ENCODE assay signal across 1 cellular context in the genomic region with DNA sequence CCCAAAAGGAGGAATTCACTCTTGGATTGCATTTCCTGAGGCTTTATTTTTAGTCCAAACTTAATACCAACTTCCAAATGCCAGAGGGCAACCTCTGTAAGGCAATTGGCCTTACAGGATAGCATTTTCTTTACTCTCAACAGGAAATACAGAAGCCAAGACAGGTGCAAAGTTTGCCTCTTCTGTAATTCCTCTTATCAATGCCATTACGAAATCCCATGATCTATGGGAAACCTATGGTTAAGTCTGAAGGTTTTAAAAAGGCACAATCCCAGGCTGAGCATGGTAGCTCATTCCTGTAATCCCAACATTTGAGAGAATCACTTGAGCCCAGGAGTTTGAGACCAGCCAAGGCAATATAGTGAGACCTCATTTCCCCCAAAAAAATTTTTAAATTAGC.
TF ChIP-seq lines count a peak whose summit lies in the region.

No MANE protein-coding gene starts in this region.

TF ChIP-seq in HCT116, 20 proteins besides CTCF, POLR2A, EP300 and RAD21:
- TF ChIP-seq, protein P1, sequence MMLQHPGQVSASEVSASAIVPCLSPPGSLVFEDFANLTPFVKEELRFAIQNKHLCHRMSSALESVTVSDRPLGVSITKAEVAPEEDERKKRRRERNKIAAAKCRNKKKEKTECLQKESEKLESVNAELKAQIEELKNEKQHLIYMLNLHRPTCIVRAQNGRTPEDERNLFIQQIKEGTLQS (IDR thresholded peaks at IDR 0.05): no peak
- TF ChIP-seq SP1 (IDR thresholded peaks at IDR 0.05; ENCODE audit: low read depth): no peak
- TF ChIP-seq YY1 (IDR thresholded peaks at IDR 0.05; ENCODE audit: extremely low read depth, insufficient replicate concordance, low read depth, low read length): no peak
- TF ChIP-seq ELF1 (IDR thresholded peaks at IDR 0.05; ENCODE audit: borderline replicate concordance, low read depth): no peak
- TF ChIP-seq, protein P2, sequence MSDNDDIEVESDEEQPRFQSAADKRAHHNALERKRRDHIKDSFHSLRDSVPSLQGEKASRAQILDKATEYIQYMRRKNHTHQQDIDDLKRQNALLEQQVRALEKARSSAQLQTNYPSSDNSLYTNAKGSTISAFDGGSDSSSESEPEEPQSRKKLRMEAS (IDR thresholded peaks at IDR 0.05): no peak
- TF ChIP-seq, protein P3, sequence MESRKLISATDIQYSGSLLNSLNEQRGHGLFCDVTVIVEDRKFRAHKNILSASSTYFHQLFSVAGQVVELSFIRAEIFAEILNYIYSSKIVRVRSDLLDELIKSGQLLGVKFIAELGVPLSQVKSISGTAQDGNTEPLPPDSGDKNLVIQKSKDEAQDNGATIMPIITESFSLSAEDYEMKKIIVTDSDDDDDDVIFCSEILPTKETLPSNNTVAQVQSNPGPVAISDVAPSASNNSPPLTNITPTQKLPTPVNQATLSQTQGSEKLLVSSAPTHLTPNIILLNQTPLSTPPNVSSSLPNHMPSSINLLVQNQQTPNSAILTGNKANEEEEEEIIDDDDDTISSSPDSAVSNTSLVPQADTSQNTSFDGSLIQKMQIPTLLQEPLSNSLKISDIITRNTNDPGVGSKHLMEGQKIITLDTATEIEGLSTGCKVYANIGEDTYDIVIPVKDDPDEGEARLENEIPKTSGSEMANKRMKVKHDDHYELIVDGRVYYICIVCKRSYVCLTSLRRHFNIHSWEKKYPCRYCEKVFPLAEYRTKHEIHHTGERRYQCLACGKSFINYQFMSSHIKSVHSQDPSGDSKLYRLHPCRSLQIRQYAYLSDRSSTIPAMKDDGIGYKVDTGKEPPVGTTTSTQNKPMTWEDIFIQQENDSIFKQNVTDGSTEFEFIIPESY (IDR thresholded peaks at IDR 0.05; ENCODE audit: extremely low read depth, insufficient replicate concordance, low read length): no peak
- TF ChIP-seq, protein P4, sequence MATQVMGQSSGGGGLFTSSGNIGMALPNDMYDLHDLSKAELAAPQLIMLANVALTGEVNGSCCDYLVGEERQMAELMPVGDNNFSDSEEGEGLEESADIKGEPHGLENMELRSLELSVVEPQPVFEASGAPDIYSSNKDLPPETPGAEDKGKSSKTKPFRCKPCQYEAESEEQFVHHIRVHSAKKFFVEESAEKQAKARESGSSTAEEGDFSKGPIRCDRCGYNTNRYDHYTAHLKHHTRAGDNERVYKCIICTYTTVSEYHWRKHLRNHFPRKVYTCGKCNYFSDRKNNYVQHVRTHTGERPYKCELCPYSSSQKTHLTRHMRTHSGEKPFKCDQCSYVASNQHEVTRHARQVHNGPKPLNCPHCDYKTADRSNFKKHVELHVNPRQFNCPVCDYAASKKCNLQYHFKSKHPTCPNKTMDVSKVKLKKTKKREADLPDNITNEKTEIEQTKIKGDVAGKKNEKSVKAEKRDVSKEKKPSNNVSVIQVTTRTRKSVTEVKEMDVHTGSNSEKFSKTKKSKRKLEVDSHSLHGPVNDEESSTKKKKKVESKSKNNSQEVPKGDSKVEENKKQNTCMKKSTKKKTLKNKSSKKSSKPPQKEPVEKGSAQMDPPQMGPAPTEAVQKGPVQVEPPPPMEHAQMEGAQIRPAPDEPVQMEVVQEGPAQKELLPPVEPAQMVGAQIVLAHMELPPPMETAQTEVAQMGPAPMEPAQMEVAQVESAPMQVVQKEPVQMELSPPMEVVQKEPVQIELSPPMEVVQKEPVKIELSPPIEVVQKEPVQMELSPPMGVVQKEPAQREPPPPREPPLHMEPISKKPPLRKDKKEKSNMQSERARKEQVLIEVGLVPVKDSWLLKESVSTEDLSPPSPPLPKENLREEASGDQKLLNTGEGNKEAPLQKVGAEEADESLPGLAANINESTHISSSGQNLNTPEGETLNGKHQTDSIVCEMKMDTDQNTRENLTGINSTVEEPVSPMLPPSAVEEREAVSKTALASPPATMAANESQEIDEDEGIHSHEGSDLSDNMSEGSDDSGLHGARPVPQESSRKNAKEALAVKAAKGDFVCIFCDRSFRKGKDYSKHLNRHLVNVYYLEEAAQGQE (IDR thresholded peaks at IDR 0.05; ENCODE audit: low read depth): no peak
- TF ChIP-seq FOSL1 (IDR thresholded peaks at IDR 0.05; ENCODE audit: low read depth): no peak
- no peak for TF ChIP-seq SRF (IDR thresholded peaks at IDR 0.05; ENCODE audit: low read depth)
- no peak for TF ChIP-seq ZNF274 (IDR thresholded peaks at IDR 0.05; ENCODE audit: low read depth, low read length)
- no peak for TF ChIP-seq ZFX (IDR thresholded peaks at IDR 0.05)
- no peak for TF ChIP-seq EZH2 (IDR thresholded peaks at IDR 0.05)
- no peak for TF ChIP-seq EZH2phosphoT487 (IDR thresholded peaks at IDR 0.05; ENCODE audit: borderline replicate concordance)
- TF ChIP-seq CEBPB (IDR thresholded peaks at IDR 0.05; ENCODE audit: low read depth): no peak
- TF ChIP-seq SIN3A (IDR thresholded peaks at IDR 0.05; ENCODE audit: low read depth): no peak
